2 cellular contexts compared by ENCODE assay signal in the genomic region with DNA sequence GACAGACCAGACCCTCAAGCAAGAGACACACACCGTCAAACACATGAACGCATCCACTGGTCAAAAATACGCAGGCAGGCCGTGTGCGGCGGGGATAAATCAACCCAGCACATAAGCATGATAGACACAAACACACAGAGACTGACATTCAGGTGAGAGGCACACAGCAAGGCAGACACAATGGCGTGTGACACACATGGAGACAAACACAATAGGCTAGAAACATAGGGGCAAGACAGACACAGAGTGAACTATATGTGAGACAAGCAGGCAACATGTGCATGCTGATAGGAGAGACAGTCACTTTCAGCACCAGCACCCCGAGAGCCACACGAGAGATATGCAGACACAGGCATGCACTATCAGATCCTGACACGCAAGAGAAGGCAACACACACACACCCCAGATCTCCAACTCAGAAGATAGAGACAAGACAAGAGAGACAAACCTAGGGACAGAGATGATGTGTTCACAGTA.
A peak's percentile ranks its signal among the peaks of the same experiment; 100 is the strongest.
TF ChIP-seq lines count a peak whose summit lies in the region.

No MANE protein-coding gene starts in this region.

TF ChIP-seq in SK-N-SH, 30 proteins besides CTCF, POLR2A, EP300 and RAD21 (continued from another document):
- 0 out of 2 replicates have a peak, but pooled peaks have one; percentile 1 for TF ChIP-seq RCOR1 (IDR thresholded peaks at IDR 0.05; ENCODE audit: low read length)

TF ChIP-seq in SK-N-SH treated with all-trans-retinoic acid at 6 μM for 48 hours, 23 proteins besides CTCF, POLR2A, EP300 and RAD21 (continued from another document):
- no peak for TF ChIP-seq CSRNP3 (CRISPR knock-in tag; IDR thresholded peaks at IDR 0.05)
- TF ChIP-seq ZNF565 (CRISPR knock-in tag; conservative IDR thresholded peaks at IDR 0.05; ENCODE audit: low read depth), result no peak
- TF ChIP-seq, protein P1, sequence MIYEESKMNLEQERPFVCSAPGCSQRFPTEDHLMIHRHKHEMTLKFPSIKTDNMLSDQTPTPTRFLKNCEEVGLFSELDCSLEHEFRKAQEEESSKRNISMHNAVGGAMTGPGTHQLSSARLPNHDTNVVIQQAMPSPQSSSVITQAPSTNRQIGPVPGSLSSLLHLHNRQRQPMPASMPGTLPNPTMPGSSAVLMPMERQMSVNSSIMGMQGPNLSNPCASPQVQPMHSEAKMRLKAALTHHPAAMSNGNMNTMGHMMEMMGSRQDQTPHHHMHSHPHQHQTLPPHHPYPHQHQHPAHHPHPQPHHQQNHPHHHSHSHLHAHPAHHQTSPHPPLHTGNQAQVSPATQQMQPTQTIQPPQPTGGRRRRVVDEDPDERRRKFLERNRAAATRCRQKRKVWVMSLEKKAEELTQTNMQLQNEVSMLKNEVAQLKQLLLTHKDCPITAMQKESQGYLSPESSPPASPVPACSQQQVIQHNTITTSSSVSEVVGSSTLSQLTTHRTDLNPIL (CRISPR knock-in tag; IDR thresholded peaks at IDR 0.05; ENCODE audit: low read depth), result no peak
- no peak for TF ChIP-seq ZNF70 (CRISPR knock-in tag; IDR thresholded peaks at IDR 0.05)
- no peak for TF ChIP-seq OSR1 (CRISPR knock-in tag; IDR thresholded peaks at IDR 0.05)
